8 cellular contexts compared by ENCODE assay signal in genomic region chr13:27919934-27920676, GRCh38. TPM values are rescaled to one million over a fixed set of nuclear protein-coding genes. Genes with fewer than 3 reads are reported as not detected.
DNase-seq lines count a peak whose midpoint lies in the region; ATAC-seq and TF ChIP-seq lines count a peak whose summit lies in the region.

Gene PDX1, plus strand, starts transcription at chr13:27920000. Its CDS starts 139 bp downstream, at chr13:27920139.

- H3K4me3 ChIP-seq in SK-N-SH (ENCODE audit: low read depth in 2 of 2, low read length in 1 of 2), result peak within 1 kb of the TSS in 1 of 2 experiments; percentile 50; a peak in 1 of 4 replicates
- peak within 1 kb of the TSS; percentile 34 for H3K4me3 ChIP-seq in cardiac muscle cell
- peak within 1 kb of the TSS; percentile 20 for H3K4me3 ChIP-seq in skeletal muscle cell (ENCODE audit: low read depth, low read length)

- H3K27ac ChIP-seq in SK-N-SH (ENCODE audit: low read depth in 2 of 2, low read length in 1 of 2), result no peak within 1 kb of the TSS
- H3K27ac ChIP-seq in cardiac muscle cell, result no peak within 1 kb of the TSS

- no peaks in the 10 kb centered on the region for H3K9me3 ChIP-seq in SK-N-SH
- no peaks in the 10 kb centered on the region for H3K9me3 ChIP-seq in cardiac muscle cell (ENCODE audit: low read depth)

- H2AFZ ChIP-seq in SK-N-SH (ENCODE audit: low read depth), result peak within 1 kb of the TSS; percentile 30; the same call in 1 of the 2 replicates

- peaks cover 3% of the 10 kb centered on the region for H3K36me3 Mint-ChIP-seq in activated CD4-positive, alpha-beta T cell treated with anti-CD3 and anti-CD28 coated beads, Interleukin-2, amount 10 ng/mL, durations not matched to agents 24 days and 14 days (ENCODE audit: low read depth)

- no peaks in the 10 kb centered on the region for H3K36me3 ChIP-seq in SK-N-SH (replicated peaks in 1 of 2; ENCODE audit: control insufficient read depth in 1 of 2, insufficient read depth in 2 of 2, low read length in 1 of 2)
- H3K36me3 ChIP-seq in cardiac muscle cell, result no peaks in the 10 kb centered on the region

- CTCF ChIA-PET in SK-N-SH (lab: Yijun Ruan, JAX), result interaction anchor here (2.5 kb wide), 1 partner anchor 34 kb away, joined by 12 read pairs; no protein-coding TSS in a partner anchor

- TF ChIP-seq RAD21 in SK-N-SH (IDR thresholded peaks at IDR 0.05; ENCODE audit: low read length), result no peak

- H3K4me1 ChIP-seq in SK-N-SH (ENCODE audit: control insufficient read depth in 1 of 2, insufficient read depth in 2 of 2, low read depth in 1 of 2, low read length in 1 of 2) (no peaks in the 10 kb centered on the region), cardiac muscle cell (ENCODE audit: low read depth) (peaks cover 9% of the 10 kb centered on the region)

- H3K79me2 ChIP-seq in SK-N-SH (ENCODE audit: insufficient read depth), result no peaks in the 10 kb centered on the region

- DNase-seq in activated CD4-positive, alpha-beta T cell treated with anti-CD3 and anti-CD28 coated beads, Interleukin-2, amount 10 ng/mL, durations not matched to agents 24 days and 14 days, result no peak
- no peak for DNase-seq in activated CD4-positive, alpha-beta T cell treated with anti-CD3 and anti-CD28 coated beads for 1 hour
- DNase-seq in SK-N-SH (peak; percentile 70), cardiac muscle cell (ENCODE audit: low read depth in 1 of 2, low spot score in 1 of 2) (peak in 1 of 2 donors; percentile 74), skeletal muscle cell (ENCODE audit: low read depth) (no peak), activated gamma-delta T cell treated with Interleukin-2 at 50 U/mL for 16 hours (no peak)

- ATAC-seq in HG03139 (IDR thresholded peaks at IDR 0.05; ENCODE audit: unreplicated experiment), result no peak
- no peak for ATAC-seq in GM19455 (IDR thresholded peaks at IDR 0.05; ENCODE audit: unreplicated experiment)

- no peak within 1 kb of the TSS for H3K9ac ChIP-seq in SK-N-SH

- no peak for TF ChIP-seq EP300 in SK-N-SH (IDR thresholded peaks at IDR 0.05; ENCODE audit: borderline replicate concordance in 1 of 2, low read depth in 1 of 2, low read length in 1 of 2)

- no peaks in the 10 kb centered on the region for H3K9me2 ChIP-seq in SK-N-SH

- H4K20me1 ChIP-seq in SK-N-SH (ENCODE audit: insufficient read depth), result no peaks in the 10 kb centered on the region

- peaks cover 77% of the 10 kb centered on the region for H3K27me3 Mint-ChIP-seq in activated CD4-positive, alpha-beta T cell treated with anti-CD3 and anti-CD28 coated beads, Interleukin-2, amount 10 ng/mL, durations not matched to agents 24 days and 14 days

- no peaks in the 10 kb centered on the region for H3F3A ChIP-seq in SK-N-SH (replicated peaks; ENCODE audit: insufficient read depth)

- H3K4me2 ChIP-seq in SK-N-SH, result peak within 1 kb of the TSS; percentile 79

- peaks cover 9% of the 10 kb centered on the region for H3K9me3 Mint-ChIP-seq in activated CD4-positive, alpha-beta T cell treated with anti-CD3 and anti-CD28 coated beads, Interleukin-2, amount 10 ng/mL, durations not matched to agents 24 days and 14 days

- peak within 1 kb of the TSS; percentile 72 for H3K27ac Mint-ChIP-seq in activated CD4-positive, alpha-beta T cell treated with anti-CD3 and anti-CD28 coated beads, Interleukin-2, amount 10 ng/mL, durations not matched to agents 24 days and 14 days

- peaks cover 12% of the 10 kb centered on the region for H3K4me1 Mint-ChIP-seq in activated CD4-positive, alpha-beta T cell treated with anti-CD3 and anti-CD28 coated beads, Interleukin-2, amount 10 ng/mL, durations not matched to agents 24 days and 14 days

- no peak for TF ChIP-seq CTCF in SK-N-SH (IDR thresholded peaks at IDR 0.05)
- no peak for TF ChIP-seq CTCF in cardiac muscle cell (IDR thresholded peaks at IDR 0.05; ENCODE audit: low read depth, low read length)

- H3K27me3 ChIP-seq in SK-N-SH (ENCODE audit: insufficient read depth) (peaks cover 95% of the 10 kb centered on the region), cardiac muscle cell (peaks cover 100% of the 10 kb centered on the region)

- H3K4me3 Mint-ChIP-seq in activated CD4-positive, alpha-beta T cell treated with anti-CD3 and anti-CD28 coated beads, Interleukin-2, amount 10 ng/mL, durations not matched to agents 24 days and 14 days, result peak within 1 kb of the TSS; percentile 67

- 4% methylated on average over 24 of the region's 76 CpGs for WGBS in SK-N-SH (ENCODE audit: low lambda C conversion rate)

- POLR2A ChIA-PET in SK-N-SH (lab: Yijun Ruan, JAX), result no interaction called here

- intact Hi-C loops in activated CD4-positive, alpha-beta T cell treated with anti-CD3 and anti-CD28 coated beads, Interleukin-2, amount 10 ng/mL, durations not matched to agents 24 days and 14 days (cut with micrococcal nuclease), result loop anchor here (10.0 kb wide), 1 partner anchor 95 kb away; no protein-coding TSS in a partner anchor

TF ChIP-seq in SK-N-SH, 30 proteins besides CTCF, POLR2A, EP300 and RAD21:
- no peak for TF ChIP-seq REST (IDR thresholded peaks at IDR 0.05; ENCODE audit: low read depth, low read length)

RNA-seq across cellular contexts. Expression of gene PDX1, which starts in this region (rescaled TPM):
- total RNA-seq in activated CD4-positive, alpha-beta T cell treated with anti-CD3 and anti-CD28 coated beads, Interleukin-2, amount 10 ng/mL, durations not matched to agents 24 days and 14 days, result not detected in 2 replicates
- polyA plus RNA-seq in SK-N-SH (2012; rRNA removed) (not detected in 2 replicates), cardiac muscle cell (not detected in 2 replicates)
- polyA plus RNA-seq in SK-N-SH (2012; cell fraction: cytosol; rRNA removed), result not detected in 2 replicates
- not detected in 2 replicates for polyA plus RNA-seq in SK-N-SH (2012; cell fraction: nucleus; rRNA removed)
- not detected in 2 replicates for total RNA-seq in cardiac muscle cell

Comparison
In these comparisons a context has a peak if more than half of its experiments do, and no peak if none do; other contexts are left out.
1. Peak in DNase-seq and H3K4me2 ChIP-seq in SK-N-SH; RNA of the gene not detected or under 1 TPM.